13 cellular contexts compared by ENCODE assay signal in genomic region chr12:93050026-93050747, GRCh38.
DNase-seq lines count a peak whose midpoint lies in the region; ATAC-seq and TF ChIP-seq lines count a peak whose summit lies in the region.
"Had no signal": no experiment of that assay in that cellular context is flagged by ENCODE, and none has a peak within 500 bp of the region (broad histone marks: within the 10 kb centered on the region; RNA-seq: fewer than 3 reads in every experiment).

No MANE protein-coding gene starts in this region.

- WGBS in heart right ventricle, 2 donors: 29 to 31% methylated on average over 3 of the region's 3 CpGs

- H3K4me3 ChIP-seq in ACC112 (ENCODE audit: low read depth, low read length): no peak overlapping the region
- H3K4me3 ChIP-seq in heart right ventricle: no peak overlapping the region
- H3K4me3 ChIP-seq: tibial artery had no signal

- H3K27me3 ChIP-seq in ACC112 (ENCODE audit: insufficient read depth, low read length) (no peaks in the 10 kb centered on the region), heart right ventricle (no peaks in the 10 kb centered on the region)
- H3K27me3 ChIP-seq: tibial artery had no signal

- H3K4me1 Mint-ChIP-seq in nephron progenitor cell: peaks cover 8% of the 10 kb centered on the region
- H3K4me1 Mint-ChIP-seq: activated CD8-positive, alpha-beta memory T cell treated with anti-CD3 and anti-CD28 coated beads, Interleukin-2, amount 10 ng/mL, durations not matched to agents 7 days and 5 days had no signal

- peak in 7 of 8 donors; percentile 38 to 92 (median 77) for ATAC-seq in heart right ventricle
- no peak for ATAC-seq in HG02763 (IDR thresholded peaks at IDR 0.05; ENCODE audit: unreplicated experiment)
- ATAC-seq: activated CD8-positive, alpha-beta memory T cell treated with anti-CD3 and anti-CD28 coated beads, Interleukin-2, amount 10 ng/mL, durations not matched to agents 7 days and 5 days; T-helper 17 cell had no signal

- intact Hi-C loops in heart right ventricle (cut with DNase I): no loop called here

- no peaks in the 10 kb centered on the region for H3K9me3 Mint-ChIP-seq in nephron progenitor cell
- H3K9me3 Mint-ChIP-seq: CD4-positive, alpha-beta T cell had no signal

- no peaks in the 10 kb centered on the region for H3K9me3 ChIP-seq in heart right ventricle
- H3K9me3 ChIP-seq: tibial artery had no signal

- DNase-seq in HCEC 1CT (peak; percentile 64), amniotic stem cell (lab: John Stamatoyannopoulos, UW) (peak; percentile 28), heart right ventricle (peak in 1 of 2 donors; percentile 23), nephron progenitor cell (no peak)
- DNase-seq in stimulated activated CD4-positive, alpha-beta T cell treated with anti-CD3 and anti-CD28 coated beads, Interleukin-1b, Interleukin-23, amount 100 ng/mL, for 48 hours: no peak
- no peak for DNase-seq in activated CD4-positive, alpha-beta T cell treated with anti-CD3 and anti-CD28 coated beads, Interleukin-2, amount 50 U/mL, for 48 hours
- DNase-seq: activated CD8-positive, alpha-beta memory T cell treated with anti-CD3 and anti-CD28 coated beads, Interleukin-2, amount 10 ng/mL, durations not matched to agents 7 days and 5 days; CD4-positive, alpha-beta T cell; T-helper 17 cell; tibial artery had no signal

- H3K27me3 Mint-ChIP-seq in nephron progenitor cell (ENCODE audit: low read depth, poor library complexity): peaks cover 7% of the 10 kb centered on the region

- H3K4me1 ChIP-seq in ACC112 (ENCODE audit: control insufficient read depth, insufficient read depth, low read length, unreplicated experiment): peaks cover 10% of the 10 kb centered on the region
- H3K4me1 ChIP-seq in heart right ventricle: peaks cover 0 to 11% (median 0%) of the 10 kb centered on the region in 9 donors
- H3K4me1 ChIP-seq: tibial artery had no signal

- H3K27ac Mint-ChIP-seq in nephron progenitor cell: no peak overlapping the region
- H3K27ac Mint-ChIP-seq: activated CD8-positive, alpha-beta memory T cell treated with anti-CD3 and anti-CD28 coated beads, Interleukin-2, amount 10 ng/mL, durations not matched to agents 7 days and 5 days; CD4-positive, alpha-beta T cell; T-helper 17 cell had no signal

- H3K36me3 ChIP-seq in ACC112 (ENCODE audit: insufficient read depth, low read length) (no peaks in the 10 kb centered on the region), heart right ventricle (no peaks in the 10 kb centered on the region)
- H3K36me3 ChIP-seq: tibial artery had no signal

- no peaks in the 10 kb centered on the region for H3K36me3 Mint-ChIP-seq in nephron progenitor cell (ENCODE audit: low read depth)
- H3K36me3 Mint-ChIP-seq: activated CD8-positive, alpha-beta memory T cell treated with anti-CD3 and anti-CD28 coated beads, Interleukin-2, amount 10 ng/mL, durations not matched to agents 7 days and 5 days had no signal

- no peak for TF ChIP-seq CTCF in heart right ventricle (IDR thresholded peaks at IDR 0.05)
- TF ChIP-seq CTCF in nephron progenitor cell (IDR thresholded peaks at IDR 0.05): no peak

- H3K79me2 ChIP-seq in ACC112 (ENCODE audit: control insufficient read depth, insufficient read depth, low read length, unreplicated experiment): no peaks in the 10 kb centered on the region

- no peak overlapping the region for H3K4me3 Mint-ChIP-seq in nephron progenitor cell
- H3K4me3 Mint-ChIP-seq: activated CD8-positive, alpha-beta memory T cell treated with anti-CD3 and anti-CD28 coated beads, Interleukin-2, amount 10 ng/mL, durations not matched to agents 7 days and 5 days; CD4-positive, alpha-beta T cell; T-helper 17 cell had no signal

- peak overlapping the region; percentile 36 for H2AFZ ChIP-seq in ACC112 (ENCODE audit: low read length, unreplicated experiment)

- H3K27ac ChIP-seq in ACC112 (ENCODE audit: low read depth, low read length): no peak overlapping the region
- H3K27ac ChIP-seq in heart right ventricle: peak overlapping the region in 3 of 10 donors; percentile 33 to 43 (median 34)
- H3K27ac ChIP-seq: HL-60, tibial artery had no signal

Comparison
In these comparisons a context has a peak if more than half of its experiments do, and no peak if none do; other contexts are left out.
1. DNase-seq: peak in HCEC 1CT (single experiment) and amniotic stem cell (single experiment); none in stimulated activated CD4-positive, alpha-beta T cell treated with anti-CD3 and anti-CD28 coated beads, Interleukin-1b, Interleukin-23, amount 100 ng/mL, for 48 hours (single experiment), activated CD4-positive, alpha-beta T cell treated with anti-CD3 and anti-CD28 coated beads, Interleukin-2, amount 50 U/mL, for 48 hours (0 of 2) and nephron progenitor cell (single experiment).